In the genomic region with DNA sequence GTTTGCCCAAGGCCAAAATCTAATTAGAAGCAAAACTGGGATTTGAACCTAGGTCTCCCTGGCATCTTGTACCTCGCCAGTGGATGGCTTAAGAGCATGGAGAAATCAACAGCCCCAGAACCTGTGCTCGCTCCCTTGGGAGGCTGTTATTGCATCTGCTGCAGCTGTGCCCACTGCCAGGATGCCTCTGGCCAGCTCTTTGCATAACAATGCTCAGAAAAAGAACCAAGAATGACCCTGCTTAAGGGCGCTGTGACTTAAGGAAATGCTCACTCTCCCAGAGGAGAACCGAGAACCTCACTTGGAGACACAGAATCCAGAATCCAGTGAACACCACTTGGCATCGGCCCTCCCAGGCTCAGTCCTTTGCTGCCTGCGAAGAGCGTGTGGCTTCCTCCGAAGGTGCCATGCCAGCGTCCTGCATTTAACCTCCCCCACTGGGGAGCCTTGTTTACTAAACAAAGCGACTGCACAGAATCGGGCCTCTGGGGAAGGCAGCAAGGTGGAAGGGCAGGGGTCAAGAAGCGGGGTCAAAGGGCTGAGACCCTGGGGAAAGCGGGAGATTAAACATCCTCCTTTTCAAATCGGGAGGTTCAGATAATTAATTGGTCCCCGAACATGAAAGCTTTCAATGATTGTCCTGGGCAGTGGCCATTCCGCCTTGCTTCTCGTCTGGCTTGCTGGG, we compare ENCODE assay signal across 21 cellular contexts.
DNase-seq lines count a peak whose midpoint lies in the region; ATAC-seq, FAIRE-seq and TF ChIP-seq lines count a peak whose summit lies in the region.
"Had no signal": no experiment of that assay in that cellular context is flagged by ENCODE, and none has a peak within 500 bp of the region (broad histone marks: within the 10 kb centered on the region; RNA-seq: fewer than 3 reads in every experiment).

No MANE protein-coding gene starts in this region.

- peaks cover 6% of the 10 kb centered on the region for H3K27me3 Mint-ChIP-seq in nephron progenitor cell (ENCODE audit: low read depth, poor library complexity)

- H3K36me3 ChIP-seq in HUES6 (ENCODE audit: control insufficient read depth, insufficient read depth, low read length) (no peaks in the 10 kb centered on the region), OCI-LY7 (ENCODE audit: insufficient read depth, low read length) (no peaks in the 10 kb centered on the region), upper lobe of right lung (no peaks in the 10 kb centered on the region)
- H3K36me3 ChIP-seq: BE2C, MG63, Peyer's patch had no signal

- no peak overlapping the region for H2AFZ ChIP-seq in OCI-LY7 (ENCODE audit: low read length)

- H3K27ac Mint-ChIP-seq in nephron progenitor cell = no peak overlapping the region
- H3K27ac Mint-ChIP-seq: CD4-positive, alpha-beta T cell had no signal

- H3K4me3 Mint-ChIP-seq in nephron progenitor cell = no peak overlapping the region
- H3K4me3 Mint-ChIP-seq: CD4-positive, alpha-beta T cell had no signal

- peak overlapping the region; percentile 31 for H3K9ac ChIP-seq in HUES6 (ENCODE audit: low read length)

- H3K4me3 ChIP-seq in HUES6 (ENCODE audit: low read depth, low read length) = no peak overlapping the region
- H3K4me3 ChIP-seq in OCI-LY7 (ENCODE audit: low read depth, low read length, poor library complexity, severe bottlenecking) = no peak overlapping the region
- H3K4me3 ChIP-seq in upper lobe of right lung = no peak overlapping the region
- H3K4me3 ChIP-seq: A549, MG63, Peyer's patch had no signal

- peak overlapping the region; percentile 26; the same call in 1 of the 2 replicates for H3K4me2 ChIP-seq in OCI-LY7 (ENCODE audit: low read length)
- H3K4me2 ChIP-seq: A549 had no signal

- ATAC-seq in upper lobe of right lung (no peak), GM19328 (IDR thresholded peaks at IDR 0.05; ENCODE audit: unreplicated experiment) (no peak)
- ATAC-seq: A549, HCT116, SK-N-SH treated with all-trans-retinoic acid at 6 μM for 48 hours had no signal

- intact Hi-C loops in OCI-LY7 (cut with micrococcal nuclease; ENCODE audit: unreplicated experiment) (no loop called here), upper lobe of right lung (cut with DNase I) (no loop called here)

- no peaks in the 10 kb centered on the region for H3K27me3 ChIP-seq in HUES6 (ENCODE audit: control insufficient read depth, insufficient read depth, low read length)
- H3K27me3 ChIP-seq in upper lobe of right lung = no peaks in the 10 kb centered on the region
- H3K27me3 ChIP-seq: BE2C, MG63, Peyer's patch had no signal

- H3K9me3 ChIP-seq in HUES6 (ENCODE audit: control insufficient read depth, insufficient read depth, low read depth, low read length) (peaks cover 6% of the 10 kb centered on the region; the same call in 1 of the 2 replicates), OCI-LY7 (ENCODE audit: low read length) (no peaks in the 10 kb centered on the region), upper lobe of right lung (no peaks in the 10 kb centered on the region)
- H3K9me3 ChIP-seq: A549, BE2C, MG63 had no signal

- no peak for FAIRE-seq in urothelium cell line (lab: Jason Lieb, UNC)
- FAIRE-seq: A549 had no signal

- DNase-seq in ELF-1 (ENCODE audit: low read depth, low spot score) (peak; percentile 85), OCI-LY7 (ENCODE audit: low spot score) (peak; percentile 10), nephron progenitor cell (peak; percentile 48), upper lobe of right lung (no peak), urothelium cell line (ENCODE audit: low spot score) (no peak)
- no peak for DNase-seq in stimulated activated CD4-positive, alpha-beta T cell treated with anti-CD3 and anti-CD28 coated beads, Interleukin-15, amount 100 ng/mL, for 24 hours
- DNase-seq: BE2C; CD4-positive, alpha-beta T cell; COR-L47; DMS79; MG63; NCI-H1694 treated with DMSO at 0.1 percent for 48 hours; NCI-H510A treated with DMSO at 0.1 percent for 48 hours; NCI-H774; NK-92 treated with Interleukin-12 subunit alpha and Interleukin-12 subunit beta, amount 100 ng/mL, for 24 hours; Peyer's patch had no signal

- peaks cover 48% of the 10 kb centered on the region for H3K4me1 Mint-ChIP-seq in nephron progenitor cell

- no peak for TF ChIP-seq CTCF in OCI-LY7 (conservative IDR thresholded peaks at IDR 0.05; ENCODE audit: low read length)
- TF ChIP-seq CTCF in nephron progenitor cell (IDR thresholded peaks at IDR 0.05) = no peak
- TF ChIP-seq CTCF in upper lobe of right lung (IDR thresholded peaks at IDR 0.05) = no peak

- H3K9me2 ChIP-seq in OCI-LY7 (ENCODE audit: insufficient read depth, low read length) = no peaks in the 10 kb centered on the region

- H3K79me2 ChIP-seq in OCI-LY7 (ENCODE audit: insufficient read depth, low read depth, low read length) = no peaks in the 10 kb centered on the region

- H3K9me3 Mint-ChIP-seq in nephron progenitor cell = peaks cover 4% of the 10 kb centered on the region
- H3K9me3 Mint-ChIP-seq: CD4-positive, alpha-beta T cell had no signal

- H3K27ac ChIP-seq in HUES6 (ENCODE audit: low read depth, low read length) (no peak overlapping the region), OCI-LY7 (ENCODE audit: low read depth, low read length, poor library complexity, severe bottlenecking) (no peak overlapping the region), upper lobe of right lung (no peak overlapping the region)
- H3K27ac ChIP-seq: A549, Peyer's patch had no signal

- POLR2A ChIA-PET in OCI-LY7 (lab: Charles Lee) = no interaction called here

- BruUV-seq in OCI-LY7 (replicated peaks; lab: Mats Ljungman, UMichigan) = no TSS peak

- H4K20me1 ChIP-seq in OCI-LY7 (ENCODE audit: insufficient read depth, low read length) = no peaks in the 10 kb centered on the region

- no peaks in the 10 kb centered on the region for H3K36me3 Mint-ChIP-seq in nephron progenitor cell (ENCODE audit: low read depth)

- CTCF ChIA-PET in OCI-LY7 (lab: Charles Lee; ENCODE audit: unreplicated experiment) = no interaction called here

- H3K4me1 ChIP-seq in HUES6 (ENCODE audit: control insufficient read depth, insufficient read depth, low read length) (peaks cover 52% of the 10 kb centered on the region), OCI-LY7 (ENCODE audit: insufficient read depth, low read length, poor library complexity, severe bottlenecking) (peaks cover 33% of the 10 kb centered on the region), upper lobe of right lung (no peaks in the 10 kb centered on the region)
- H3K4me1 ChIP-seq: A549, BE2C had no signal

Comparison
In these comparisons a context has a peak if more than half of its experiments do, and no peak if none do; other contexts are left out.
1. DNase-seq: peak in ELF-1 (single experiment), OCI-LY7 (single experiment) and nephron progenitor cell (single experiment); none in upper lobe of right lung (single experiment), stimulated activated CD4-positive, alpha-beta T cell treated with anti-CD3 and anti-CD28 coated beads, Interleukin-15, amount 100 ng/mL, for 24 hours (single experiment) and urothelium cell line (single experiment).